In genomic region chr7:78377532-78377931, GRCh38 we compare ENCODE assay signal across 17 cellular contexts.
"Had no signal": no experiment of that assay in that cellular context is flagged by ENCODE, and none has a peak within 500 bp of the region (broad histone marks: within the 10 kb centered on the region; RNA-seq: fewer than 3 reads in every experiment).

No MANE protein-coding gene starts in this region.

- ATAC-seq: activated T-helper 17 cell treated with anti-CD3 and anti-CD28 coated beads, Interleukin-2, amount 50 U/mL, for 72 hours; left cardiac atrium; right lobe of liver; stimulated activated effector memory CD8-positive, alpha-beta T cell treated with anti-CD3 and anti-CD28 coated beads, Interleukin-12 subunit alpha, Interleukin-12 subunit beta, amount 100 ng/mL, for 72 hours; T-helper 17 cell had no signal

- H3K4me3 Mint-ChIP-seq: activated naive CD4-positive, alpha-beta T cell treated with anti-CD3 and anti-CD28 coated beads, Interleukin-2, amount 10 ng/mL, durations not matched to agents 7 days and 5 days; activated T-helper 17 cell treated with anti-CD3 and anti-CD28 coated beads, Interleukin-2, amount 50 U/mL, for 72 hours; stimulated activated effector memory CD8-positive, alpha-beta T cell treated with anti-CD3 and anti-CD28 coated beads, Interleukin-12 subunit alpha, Interleukin-12 subunit beta, amount 100 ng/mL, for 72 hours; T-helper 17 cell had no signal

- H3K4me1 ChIP-seq: right lobe of liver had no signal

- DNase-seq: activated CD4-positive, alpha-beta T cell treated with anti-CD3 and anti-CD28 coated beads, Interleukin-2, amount 50 U/mL, for 1 hour; activated CD4-positive, CD25-positive, alpha-beta regulatory T cell; activated naive CD4-positive, alpha-beta T cell treated with anti-CD3 and anti-CD28 coated beads, Interleukin-2, amount 10 ng/mL, durations not matched to agents 7 days and 5 days; activated T-cell treated with anti-CD3 and anti-CD28 coated beads for 4 hours; adrenal gland; central memory CD4-positive, alpha-beta T cell; cortex of kidney; head of caudate nucleus; left cardiac atrium; naive B cell; nucleus accumbens; right lobe of liver; T-helper 17 cell; tibial artery had no signal

- H3K27me3 Mint-ChIP-seq: activated naive CD4-positive, alpha-beta T cell treated with anti-CD3 and anti-CD28 coated beads, Interleukin-2, amount 10 ng/mL, durations not matched to agents 7 days and 5 days; activated T-helper 17 cell treated with anti-CD3 and anti-CD28 coated beads, Interleukin-2, amount 50 U/mL, for 72 hours; naive B cell had no signal

- H3K36me3 Mint-ChIP-seq: activated naive CD4-positive, alpha-beta T cell treated with anti-CD3 and anti-CD28 coated beads, Interleukin-2, amount 10 ng/mL, durations not matched to agents 7 days and 5 days; naive B cell; stimulated activated effector memory CD8-positive, alpha-beta T cell treated with anti-CD3 and anti-CD28 coated beads, Interleukin-12 subunit alpha, Interleukin-12 subunit beta, amount 100 ng/mL, for 72 hours had no signal

- H3K4me3 ChIP-seq: adrenal gland, lung, right lobe of liver, tibial artery had no signal

- H3K36me3 ChIP-seq: adrenal gland, right lobe of liver, tibial artery had no signal

- H3K27ac ChIP-seq: adrenal gland, right lobe of liver, tibial artery had no signal

- H3K27ac Mint-ChIP-seq: activated naive CD4-positive, alpha-beta T cell treated with anti-CD3 and anti-CD28 coated beads, Interleukin-2, amount 10 ng/mL, durations not matched to agents 7 days and 5 days; activated T-helper 17 cell treated with anti-CD3 and anti-CD28 coated beads, Interleukin-2, amount 50 U/mL, for 72 hours; naive B cell; stimulated activated effector memory CD8-positive, alpha-beta T cell treated with anti-CD3 and anti-CD28 coated beads, Interleukin-12 subunit alpha, Interleukin-12 subunit beta, amount 100 ng/mL, for 72 hours; T-helper 17 cell had no signal

- H3K9me3 ChIP-seq: adrenal gland, right lobe of liver, tibial artery had no signal

- H3K4me1 Mint-ChIP-seq: activated naive CD4-positive, alpha-beta T cell treated with anti-CD3 and anti-CD28 coated beads, Interleukin-2, amount 10 ng/mL, durations not matched to agents 7 days and 5 days; activated T-helper 17 cell treated with anti-CD3 and anti-CD28 coated beads, Interleukin-2, amount 50 U/mL, for 72 hours; naive B cell; stimulated activated effector memory CD8-positive, alpha-beta T cell treated with anti-CD3 and anti-CD28 coated beads, Interleukin-12 subunit alpha, Interleukin-12 subunit beta, amount 100 ng/mL, for 72 hours; T-helper 17 cell had no signal

- H3K27me3 ChIP-seq: adrenal gland, right lobe of liver, tibial artery had no signal
